9 cellular contexts compared by ENCODE assay signal in the genomic region with DNA sequence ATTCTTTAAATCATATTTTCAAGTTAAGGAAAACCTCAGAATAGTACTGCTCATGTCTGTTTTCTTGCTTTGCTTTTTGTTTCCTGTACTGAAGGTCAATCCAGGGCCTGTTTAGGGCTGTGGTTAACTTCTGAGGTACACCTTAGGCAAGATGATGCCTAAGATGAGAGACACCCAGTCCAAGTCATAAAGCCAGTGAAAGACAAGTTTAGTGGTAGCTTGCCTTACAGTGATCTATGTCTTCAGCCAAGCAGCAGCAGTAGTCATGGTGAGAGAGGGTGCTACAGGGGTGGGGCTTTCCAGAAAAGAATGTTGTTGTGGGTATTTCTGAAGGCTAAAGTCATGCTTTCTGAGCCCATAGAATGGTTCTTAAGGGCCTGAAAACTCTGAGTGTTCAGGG.
DNase-seq lines count a peak whose midpoint lies in the region; ATAC-seq and TF ChIP-seq lines count a peak whose summit lies in the region.
"Had no signal": no experiment of that assay in that cellular context is flagged by ENCODE, and none has a peak within 500 bp of the region (broad histone marks: within the 10 kb centered on the region; RNA-seq: fewer than 3 reads in every experiment).

No MANE protein-coding gene starts in this region.

- no peak for TF ChIP-seq POLR2A in GM18505 (IDR thresholded peaks at IDR 0.05; ENCODE audit: borderline replicate concordance, extremely low read depth, insufficient read depth, insufficient read length)

- H3K4me1 Mint-ChIP-seq in effector memory CD8-positive, alpha-beta T cell (ENCODE audit: low read depth in 2 of 2) = peaks cover 8 to 13% of the 10 kb centered on the region in 2 donors

- ATAC-seq in GM18505 (IDR thresholded peaks at IDR 0.05; ENCODE audit: unreplicated experiment) (peak; percentile 83), GM21367 (IDR thresholded peaks at IDR 0.05; ENCODE audit: unreplicated experiment) (peak; percentile 55), HG03354 (IDR thresholded peaks at IDR 0.05; ENCODE audit: poor library complexity, severe bottlenecking, unreplicated experiment) (peak; percentile 67), left colon (no peak)
- peak; percentile 97 for ATAC-seq in effector memory CD8-positive, alpha-beta T cell (replicated peaks)

- DNase-seq in effector memory CD8-positive, alpha-beta T cell = peak; percentile 5 to 13 (median 5)
- DNase-seq in glomerular visceral epithelial cell (ENCODE audit: extremely low spot score) (no peak), HT-29 (ENCODE audit: low spot score) (no peak), left colon (no peak)
- no peak for DNase-seq in stimulated activated naive CD4-positive, alpha-beta T cell treated with Interleukin-2 at 50 U/mL for 16 hours (lab: John Stamatoyannopoulos, UW)
- DNase-seq: NCI-H1092 treated with DMSO at 0.1 percent for 48 hours had no signal

- H3K27me3 Mint-ChIP-seq in effector memory CD8-positive, alpha-beta T cell = no peaks in the 10 kb centered on the region

- peak overlapping the region; percentile 49 to 66 for H3K27ac Mint-ChIP-seq in effector memory CD8-positive, alpha-beta T cell

- H3K36me3 Mint-ChIP-seq in effector memory CD8-positive, alpha-beta T cell (ENCODE audit: insufficient read depth) = no peaks in the 10 kb centered on the region

- peak overlapping the region in 1 of 2 donors; percentile 13 for H3K4me3 Mint-ChIP-seq in effector memory CD8-positive, alpha-beta T cell

- intact Hi-C loops in left colon (cut with DNase I, micrococcal nuclease) = no loop called here

- no peaks in the 10 kb centered on the region for H3K9me3 Mint-ChIP-seq in effector memory CD8-positive, alpha-beta T cell

Comparison
In these comparisons a context has a peak if more than half of its experiments do, and no peak if none do; other contexts are left out.
1. DNase-seq: peak in effector memory CD8-positive, alpha-beta T cell (3 of 3); none in glomerular visceral epithelial cell (single experiment), stimulated activated naive CD4-positive, alpha-beta T cell treated with Interleukin-2 at 50 U/mL for 16 hours (single experiment), HT-29 (single experiment) and left colon (0 of 2).